In the genomic region with DNA sequence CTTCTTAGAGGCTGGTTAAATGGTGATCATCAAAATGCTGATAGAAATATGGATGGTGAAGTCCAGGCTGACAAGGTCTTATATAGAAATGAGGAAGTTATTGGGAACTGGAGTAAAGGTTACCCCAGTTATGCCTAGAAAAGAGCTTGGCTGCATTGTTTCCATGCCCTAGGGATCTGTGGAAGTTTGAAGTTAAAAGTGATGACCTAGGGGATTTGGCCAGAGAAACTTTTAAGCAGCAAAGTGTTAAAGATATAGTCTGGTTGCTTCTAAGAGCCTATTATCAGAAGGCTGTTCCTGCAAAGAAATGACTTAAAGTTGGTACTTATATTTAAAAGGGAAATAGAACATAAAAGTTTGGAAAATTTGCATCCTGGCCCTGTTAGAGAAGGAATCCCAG, we compare ENCODE assay signal across 28 cellular contexts.
"Had no signal": no experiment of that assay in that cellular context is flagged by ENCODE, and none has a peak within 500 bp of the region (broad histone marks: within the 10 kb centered on the region; RNA-seq: fewer than 3 reads in every experiment).

No MANE protein-coding gene starts in this region.

- H2AFZ ChIP-seq: neural progenitor cell, parathyroid adenoma had no signal

- H3K27me3 ChIP-seq: neural progenitor cell, ovary, spleen, suprapubic skin, testis, tibial artery, transverse colon, upper lobe of right lung, uterus had no signal

- H3K4me1 ChIP-seq: neural progenitor cell, parathyroid adenoma, psoas muscle, suprapubic skin, testis, transverse colon, upper lobe of right lung, uterus had no signal

- DNase-seq: natural killer cell; occipital lobe; ovary; posterior cingulate gyrus; psoas muscle; right cardiac atrium; spleen; stimulated activated CD4-positive, alpha-beta T cell treated with anti-CD3 and anti-CD28 coated beads, Interleukin-12 subunit alpha, Interleukin-12 subunit beta, amount 100 ng/mL, for 4 hours; stimulated activated CD4-positive, alpha-beta T cell treated with anti-CD3 and anti-CD28 coated beads, Interleukin-1b, Interleukin-23, amount 100 ng/mL, for 48 hours; stimulated activated CD4-positive, alpha-beta T cell treated with anti-CD3 and anti-CD28 coated beads, Interleukin-4, amount 100 ng/mL, for 1 hour; stimulated activated CD4-positive, alpha-beta T cell treated with anti-CD3 and anti-CD28 coated beads, Interleukin-4, amount 100 ng/mL, for 4 hours; stimulated activated CD8-positive, alpha-beta memory T cell treated with anti-CD3 and anti-CD28 coated beads, Interleukin-4, amount 100 ng/mL, for 48 hours; stimulated activated naive CD4-positive, alpha-beta T cell; stimulated activated naive CD8-positive, alpha-beta T cell treated with anti-CD3 and anti-CD28 coated beads, Interleukin-15, amount 100 ng/mL, for 72 hours; stimulated activated naive CD8-positive, alpha-beta T cell treated with anti-CD3 and anti-CD28 coated beads, Interleukin-15, Interleukin-2, amounts not matched to agents 100 U/mL and 50 U/mL, for 24 hours; substantia nigra; testis; tibial artery; transverse colon; upper lobe of right lung; uterus had no signal

- H3K27ac ChIP-seq: neural progenitor cell, ovary, parathyroid adenoma, psoas muscle, skin epidermis, spleen, suprapubic skin, testis, tibial artery, transverse colon, upper lobe of right lung, uterus had no signal

- H3K9ac ChIP-seq: neural progenitor cell, parathyroid adenoma had no signal

- H3K4me3 ChIP-seq: neural progenitor cell, ovary, psoas muscle, skin epidermis, smooth muscle cell, spleen, suprapubic skin, testis, tibial artery, transverse colon, upper lobe of right lung, uterus had no signal

- H3K9me3 ChIP-seq: ovary, suprapubic skin, testis, transverse colon, upper lobe of right lung, uterus had no signal

- ATAC-seq: natural killer cell; psoas muscle; right cardiac atrium; sciatic nerve; stimulated activated memory B cell treated with anti-CD40 and anti-IgM and Interleukin-4, amounts not matched to agents 10 μg/mL and 1 μg/mL and 100 μg/mL, for 72 hours; stimulated activated naive CD8-positive, alpha-beta T cell treated with anti-CD3 and anti-CD28 coated beads, Interleukin-15, amount 100 ng/mL, for 72 hours; stimulated activated naive CD8-positive, alpha-beta T cell treated with anti-CD3 and anti-CD28 coated beads, Interleukin-15, Interleukin-2, amounts not matched to agents 100 U/mL and 50 U/mL, for 24 hours; upper lobe of right lung had no signal

- H3K4me2 ChIP-seq: neural progenitor cell, smooth muscle cell had no signal

- H3K36me3 ChIP-seq: neural progenitor cell, ovary, spleen, suprapubic skin, tibial artery, transverse colon, upper lobe of right lung, uterus had no signal
